In genomic region chr19:45506246-45506990, GRCh38 we compare ENCODE assay signal across 8 cellular contexts. TPM values are rescaled to one million over a fixed set of nuclear protein-coding genes. Genes with fewer than 3 reads are reported as not detected.
DNase-seq lines count a peak whose midpoint lies in the region; ATAC-seq, FAIRE-seq and TF ChIP-seq lines count a peak whose summit lies in the region.

No MANE protein-coding gene starts in this region.

- H3K9me3 ChIP-seq in left ventricle myocardium inferior (replicated peaks) (no peaks in the 10 kb centered on the region), prostate gland (no peaks in the 10 kb centered on the region)

- FAIRE-seq in GM12892 (lab: Jason Lieb, UNC) = peak; percentile 91

- peak; percentile 57 for TF ChIP-seq CTCF in left ventricle myocardium inferior (IDR thresholded peaks at IDR 0.05; ENCODE audit: borderline replicate concordance)
- TF ChIP-seq CTCF in prostate gland (IDR thresholded peaks at IDR 0.05) = peak; percentile 47 to 69 (median 62)

- TF ChIP-seq POLR2A in GM12892 (IDR thresholded peaks at IDR 0.05; ENCODE audit: low read depth, low read length) (peak; percentile 81), prostate gland (IDR thresholded peaks at IDR 0.05) (peak; percentile 88)

- WGBS in adipose tissue, 3 donors = 1 to 2% (median 1%) methylated on average over 35 to 47 of the region's 47 CpGs
- 3% methylated on average over 29 of the region's 47 CpGs for WGBS in prostate gland
- WGBS in urinary bladder = under 1% methylated on average over 47 of the region's 47 CpGs

- peak; percentile 87 for DNase-seq in GM12892 (ENCODE audit: insufficient read length)
- peak; percentile 28 for DNase-seq in NCI-H1417 treated with DMSO at 0.1 percent for 48 hours (lab: John Stamatoyannopoulos, UW)
- DNase-seq in T follicular helper cell (ENCODE audit: low read depth) = peak; percentile 95
- peak; percentile 97 for DNase-seq in left ventricle myocardium inferior
- peak; percentile 96 for DNase-seq in prostate gland (ENCODE audit: low spot score)

- intact Hi-C loops in left ventricle myocardium inferior (cut with micrococcal nuclease) (no loop called here), prostate gland (cut with DNase I) (no loop called here)

- H3K27ac ChIP-seq in adipose tissue (ENCODE audit: low read depth, low read length) (peak overlapping the region; percentile 70), left ventricle myocardium inferior (replicated peaks) (peak overlapping the region; percentile 92), prostate gland (peak overlapping the region; percentile 93 to 95), urinary bladder (ENCODE audit: low read depth) (peak overlapping the region; percentile 84)

- H3K4me1 ChIP-seq in left ventricle myocardium inferior (peaks cover 54% of the 10 kb centered on the region), prostate gland (replicated peaks) (peaks cover 7% of the 10 kb centered on the region), urinary bladder (ENCODE audit: insufficient read depth) (no peaks in the 10 kb centered on the region)

- H3K4me3 ChIP-seq in left ventricle myocardium inferior (peak overlapping the region; percentile 100), prostate gland (peak overlapping the region; percentile 82 to 100), urinary bladder (ENCODE audit: low read depth, low read length) (peak overlapping the region; percentile 93)

- ATAC-seq in HG02840 (IDR thresholded peaks at IDR 0.05; ENCODE audit: low FRiP score, unreplicated experiment) = peak; percentile 54

- H3K27me3 ChIP-seq in left ventricle myocardium inferior (ENCODE audit: low read depth) (peaks cover 4% of the 10 kb centered on the region), prostate gland (replicated peaks; ENCODE audit: insufficient read depth) (no peaks in the 10 kb centered on the region)

- H3K36me3 ChIP-seq in left ventricle myocardium inferior (no peaks in the 10 kb centered on the region), prostate gland (no peaks in the 10 kb centered on the region), urinary bladder (ENCODE audit: insufficient read depth) (no peaks in the 10 kb centered on the region)

RNA-seq across cellular contexts. Expression of gene VASP, which starts 0.9 kb away (rescaled TPM):
- polyA plus RNA-seq in GM12892 (2012; ENCODE audit: missing spikeins) = 85.7 TPM
- polyA plus RNA-seq in adipose tissue (10 to 100 TPM; 14.9 to 93.0 (median 78.0) TPM), urinary bladder (174 TPM)
- total RNA-seq in left ventricle myocardium inferior (32.8 TPM), prostate gland (100 to 1,000 TPM in 1 of 2 donors, 10 to 100 TPM in 1; 82.7 to 119 TPM), urinary bladder (42.6 TPM)

RNA-seq across cellular contexts. Expression of gene PPM1N, which starts 8.2 kb away (rescaled TPM):
- polyA plus RNA-seq in GM12892 (2012; ENCODE audit: missing spikeins) = 3.5 TPM
- polyA plus RNA-seq in adipose tissue (1 to 10 TPM in 1 of 3 donors, under 1 TPM in 2; 0.62 to 3.7 (median 0.71) TPM), urinary bladder (5.3 TPM)
- total RNA-seq in left ventricle myocardium inferior (0.19 TPM), prostate gland (1 to 10 TPM in 1 of 2 donors, under 1 TPM in 1; 0.36 to 1.8 TPM), urinary bladder (0.53 TPM)

RNA-seq across cellular contexts. Expression of gene RTN2, which starts 9.6 kb away (rescaled TPM):
- 5.9 TPM for polyA plus RNA-seq in GM12892 (2012; ENCODE audit: missing spikeins)
- polyA plus RNA-seq in adipose tissue = 1 to 10 TPM; 4.9 to 7.6 (median 6.4) TPM
- total RNA-seq in left ventricle myocardium inferior = 19.1 TPM
- 10 to 100 TPM in 1 of 2 donors, 1 to 10 TPM in 1; 7.2 to 19.7 TPM for total RNA-seq in prostate gland
- 6.0 TPM for total RNA-seq in urinary bladder
- polyA plus RNA-seq in urinary bladder = 34.9 TPM

RNA-seq across cellular contexts. Expression of gene FOSB, which starts 38.6 kb away (rescaled TPM):
- polyA plus RNA-seq in GM12892 (2012; ENCODE audit: missing spikeins) = 1.1 TPM
- polyA plus RNA-seq in adipose tissue (100 to 1,000 TPM in 2 of 3 donors, 10 to 100 TPM in 1; 11.9 to 650 (median 341) TPM), urinary bladder (128 TPM)
- total RNA-seq in left ventricle myocardium inferior (0.33 TPM), prostate gland (1 to 10 TPM; 2.5 to 6.4 TPM), urinary bladder (10.4 TPM)

Comparison
In these comparisons a context has a peak if more than half of its experiments do, and no peak if none do; other contexts are left out.
1. Peak in every context shown above with its lines: DNase-seq, ATAC-seq, H3K4me3 ChIP-seq and H3K27ac ChIP-seq.
2. DNase-seq: peak in every context shown above with its lines; median percentile 97 in left ventricle myocardium inferior; 96 in prostate gland; 95 in T follicular helper cell; 87 in GM12892; 28 in NCI-H1417 treated with DMSO at 0.1 percent for 48 hours.